In the genomic region with DNA sequence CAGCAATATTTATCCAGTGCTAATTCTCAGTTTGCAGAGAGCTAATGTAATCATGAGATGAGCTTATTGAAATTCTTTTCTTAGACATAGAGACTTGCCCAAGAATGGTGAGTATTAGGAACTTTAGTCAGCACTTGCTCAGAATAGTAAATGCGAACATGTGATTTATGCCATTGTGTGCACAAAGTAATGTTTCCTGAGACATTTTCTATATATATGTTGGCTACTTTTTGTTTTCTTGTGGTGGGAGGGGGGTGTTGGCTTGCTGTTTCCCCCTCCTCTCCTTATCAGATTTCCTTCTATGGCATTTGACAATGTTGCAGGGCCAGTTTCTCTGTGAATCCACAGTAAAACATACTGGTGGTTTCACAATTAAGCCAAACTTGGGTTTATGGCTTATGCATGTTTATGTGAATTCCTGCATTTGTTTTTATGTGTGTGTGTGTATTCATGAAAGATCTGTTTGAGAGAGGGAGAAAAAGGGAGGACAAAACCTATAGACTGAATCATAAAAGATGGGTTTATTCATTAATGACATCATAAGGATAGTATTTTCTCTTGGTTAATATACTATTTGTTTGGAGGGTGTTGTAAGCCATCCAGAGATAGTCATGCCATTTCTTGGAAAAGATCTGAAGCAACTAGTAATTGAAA, we compare ENCODE assay signal across 9 cellular contexts. TPM values are rescaled to one million over a fixed set of nuclear protein-coding genes. Genes with fewer than 3 reads are reported as not detected.
DNase-seq lines count a peak whose midpoint lies in the region; ATAC-seq and TF ChIP-seq lines count a peak whose summit lies in the region.
"Had no signal": no experiment of that assay in that cellular context is flagged by ENCODE, and none has a peak within 500 bp of the region (broad histone marks: within the 10 kb centered on the region; RNA-seq: fewer than 3 reads in every experiment).

No MANE protein-coding gene starts in this region.

- H3K4me3 ChIP-seq in Panc1 (ENCODE audit: low read depth in 2 of 2, low read length in 2 of 2): no peak overlapping the region
- H3K4me3 ChIP-seq in skeletal muscle cell (ENCODE audit: low read depth, low read length): no peak overlapping the region

- CTCF ChIA-PET in Panc1 (lab: Charles Lee): no interaction called here

- in situ Hi-C loops in Panc1 (cut with HindIII; ENCODE audit: low pct_unique_long_range_greater_than_20kb, low sequenced_read_pairs): no loop called here

- H3K36me3 ChIP-seq in Panc1 (ENCODE audit: control insufficient read depth, insufficient read depth, low read length): no peaks in the 10 kb centered on the region

- ATAC-seq in Panc1 (no peak), esophagus mucosa (peak; percentile 82), HG03469 (IDR thresholded peaks at IDR 0.05; ENCODE audit: unreplicated experiment) (no peak), GM18907 (IDR thresholded peaks at IDR 0.05; ENCODE audit: unreplicated experiment) (no peak), GM19395 (IDR thresholded peaks at IDR 0.05; ENCODE audit: unreplicated experiment) (no peak)

- POLR2A ChIA-PET in Panc1 (lab: Charles Lee): interaction anchor here (0.9 kb wide), 1 partner anchor 248 kb away, joined by 6 read pairs; no protein-coding TSS in a partner anchor

- BruUV-seq in Panc1 (replicated peaks; lab: Mats Ljungman, UMichigan): no TSS peak

- DNase-seq in GM04504 (ENCODE audit: low read depth) (peak; percentile 28), Panc1 (ENCODE audit: low read depth, low spot score) (no peak), skeletal muscle cell (ENCODE audit: low read depth) (peak; percentile 39), NCI-H446 treated with DMSO at 0.1 percent for 48 hours (lab: John Stamatoyannopoulos, UW) (no peak)
- DNase-seq: SW 1271 had no signal

- H3K4me1 ChIP-seq in Panc1 (ENCODE audit: control insufficient read depth, insufficient read depth, low read length): peaks cover 73% of the 10 kb centered on the region

- intact Hi-C loops in Panc1 (cut with micrococcal nuclease; ENCODE audit: unreplicated experiment): no loop called here

- no peak for TF ChIP-seq CTCF in Panc1 (IDR thresholded peaks at IDR 0.05)

- H3K27me3 ChIP-seq in Panc1 (ENCODE audit: control insufficient read depth, insufficient read depth, low read length): no peaks in the 10 kb centered on the region

- H3K27ac ChIP-seq in Panc1 (ENCODE audit: low read length): peak overlapping the region; percentile 75

- H3K9me3 ChIP-seq in Panc1 (ENCODE audit: control insufficient read depth, insufficient read depth, low read depth, low read length): no peaks in the 10 kb centered on the region

RNA-seq across cellular contexts. Expression of a gene that starts 36.3 kb away (rescaled TPM):
- 22.7 TPM for total RNA-seq in Panc1 (2021; ENCODE audit: unreplicated experiment)
- 7.6 TPM for polyA plus RNA-seq in Panc1 (2012; ENCODE audit: insufficient read length)
- total RNA-seq in esophagus mucosa: 23.4 TPM

Comparison
In these comparisons a context has a peak if more than half of its experiments do, and no peak if none do; other contexts are left out.
1. DNase-seq: peak in GM04504 (single experiment) and skeletal muscle cell (single experiment); none in Panc1 (single experiment) and NCI-H446 treated with DMSO at 0.1 percent for 48 hours (single experiment).